14 cellular contexts compared by ENCODE assay signal in genomic region chr14:71776463-71777359, GRCh38.
A peak's percentile ranks its signal among the peaks of the same experiment; 100 is the strongest.
DNase-seq lines count a peak whose midpoint lies in the region; ATAC-seq, FAIRE-seq and TF ChIP-seq lines count a peak whose summit lies in the region.
"Had no signal": no experiment of that assay in that cellular context is flagged by ENCODE, and none has a peak within 500 bp of the region (broad histone marks: within the 10 kb centered on the region; RNA-seq: fewer than 3 reads in every experiment).

No MANE protein-coding gene starts in this region.

- DNase-seq in GM18507 (ENCODE audit: extremely low spot score, insufficient read length, low read depth) (no peak), neural progenitor cell (ENCODE audit: low spot score) (peak; percentile 24), left ventricle myocardium superior (no peak), NK-92 (lab: John Stamatoyannopoulos, UW; ENCODE audit: unreplicated experiment) (no peak)
- DNase-seq in activated CD8-positive, alpha-beta T cell treated with anti-CD3 and anti-CD28 coated beads, Interleukin-2, amount 10 ng/mL, durations not matched to agents 7 days and 5 days: peak; percentile 29
- DNase-seq: left lung; NCI-H2081; SJCRH30; stimulated activated naive CD4-positive, alpha-beta T cell had no signal

- no peaks in the 10 kb centered on the region for H3K36me3 ChIP-seq in HUES48 (ENCODE audit: control insufficient read depth, insufficient read depth, low read length)
- no peaks in the 10 kb centered on the region for H3K36me3 ChIP-seq in neural progenitor cell
- H3K36me3 ChIP-seq: left lung, neutrophil, SJCRH30 had no signal

- H3K27ac ChIP-seq in HUES48 (ENCODE audit: low read depth, low read length) (peak overlapping the region; percentile 94), neural progenitor cell (no peak overlapping the region)
- H3K27ac ChIP-seq: left lung, neutrophil, SJCRH30 had no signal

- H3K9me3 Mint-ChIP-seq in activated CD8-positive, alpha-beta T cell treated with anti-CD3 and anti-CD28 coated beads, Interleukin-2, amount 10 ng/mL, durations not matched to agents 7 days and 5 days (ENCODE audit: insufficient read depth): peaks cover 24% of the 10 kb centered on the region
- peaks cover 33% of the 10 kb centered on the region for H3K9me3 Mint-ChIP-seq in neural progenitor cell

- peaks cover 12% of the 10 kb centered on the region for H3K27me3 Mint-ChIP-seq in activated CD8-positive, alpha-beta T cell treated with anti-CD3 and anti-CD28 coated beads, Interleukin-2, amount 10 ng/mL, durations not matched to agents 7 days and 5 days (ENCODE audit: low read depth)
- H3K27me3 Mint-ChIP-seq in neural progenitor cell (ENCODE audit: insufficient read depth, low read depth): peaks cover 13% of the 10 kb centered on the region

- no peaks in the 10 kb centered on the region for H4K20me1 ChIP-seq in neural progenitor cell (ENCODE audit: low read depth)

- no peak overlapping the region for H3K4me2 ChIP-seq in neural progenitor cell

- peaks cover 12% of the 10 kb centered on the region for H3K4me1 Mint-ChIP-seq in activated CD8-positive, alpha-beta T cell treated with anti-CD3 and anti-CD28 coated beads, Interleukin-2, amount 10 ng/mL, durations not matched to agents 7 days and 5 days (ENCODE audit: low read depth)
- H3K4me1 Mint-ChIP-seq in neural progenitor cell: peaks cover 25% of the 10 kb centered on the region

- H3K9ac ChIP-seq in HUES48 (ENCODE audit: low read depth, low read length) (no peak overlapping the region), neural progenitor cell (no peak overlapping the region)

- CTCF ChIA-PET in activated CD8-positive, alpha-beta T cell treated with anti-CD3 and anti-CD28 coated beads, Interleukin-2, amount 10 ng/mL, durations not matched to agents 7 days and 5 days (lab: Charles Lee): interaction anchor here (0.9 to 3.0 kb wide), 6 partner anchors 9 to 635 kb away, joined by 3 to 12 read pairs (median 4); no protein-coding TSS in a partner anchor

- POLR2A ChIA-PET in activated CD8-positive, alpha-beta T cell treated with anti-CD3 and anti-CD28 coated beads, Interleukin-2, amount 10 ng/mL, durations not matched to agents 7 days and 5 days (lab: Charles Lee): interaction anchor here (0.5 to 0.8 kb wide), 2 partner anchors 455 to 1714 kb away, joined by 3 read pairs; no protein-coding TSS in a partner anchor

- H3F3A ChIP-seq in neural progenitor cell (ENCODE audit: low read depth): peaks cover 14% of the 10 kb centered on the region

- ATAC-seq in activated CD8-positive, alpha-beta T cell treated with anti-CD3 and anti-CD28 coated beads, Interleukin-2, amount 10 ng/mL, durations not matched to agents 7 days and 5 days: peak; percentile 44
- ATAC-seq in HG03432 (IDR thresholded peaks at IDR 0.05; ENCODE audit: unreplicated experiment) (no peak), left ventricle myocardium superior (no peak)
- ATAC-seq: activated CD4-positive, CD25-positive, alpha-beta regulatory T cell treated with anti-CD3 and anti-CD28 coated beads, Interleukin-2, amount 50 U/mL, for 24 hours; left lung had no signal

- H3K27me3 ChIP-seq in HUES48 (ENCODE audit: control insufficient read depth, insufficient read depth, low read length) (no peaks in the 10 kb centered on the region), neural progenitor cell (no peaks in the 10 kb centered on the region)
- H3K27me3 ChIP-seq: left lung, neutrophil, SJCRH30 had no signal

- intact Hi-C loops in left ventricle myocardium superior (cut with micrococcal nuclease): no loop called here

- FAIRE-seq in GM18507 (lab: Jason Lieb, UNC): peak; percentile 31

- H2AFZ ChIP-seq in neural progenitor cell (replicated peaks): no peak overlapping the region

- H3K4me1 ChIP-seq in HUES48 (ENCODE audit: control insufficient read depth, insufficient read depth, low read length) (peaks cover 25% of the 10 kb centered on the region), neural progenitor cell (peaks cover 9% of the 10 kb centered on the region)
- H3K4me1 ChIP-seq: left lung, SJCRH30 had no signal

- H3K9me3 ChIP-seq in HUES48 (ENCODE audit: control insufficient read depth, insufficient read depth, low read length) (peaks cover 6% of the 10 kb centered on the region), neural progenitor cell (ENCODE audit: low read depth) (no peaks in the 10 kb centered on the region)
- H3K9me3 ChIP-seq: neutrophil, SJCRH30 had no signal

- peaks cover 11% of the 10 kb centered on the region for H3K36me3 Mint-ChIP-seq in activated CD8-positive, alpha-beta T cell treated with anti-CD3 and anti-CD28 coated beads, Interleukin-2, amount 10 ng/mL, durations not matched to agents 7 days and 5 days (ENCODE audit: low read depth)
- peaks cover 10% of the 10 kb centered on the region for H3K36me3 Mint-ChIP-seq in neural progenitor cell

- TF ChIP-seq CTCF in neural progenitor cell (IDR thresholded peaks at IDR 0.05): no peak

- H3K4me3 ChIP-seq in HUES48 (ENCODE audit: low read depth, low read length) (no peak overlapping the region), neural progenitor cell (no peak overlapping the region)
- H3K4me3 ChIP-seq: left lung, SJCRH30 had no signal

- H3K79me2 ChIP-seq in neural progenitor cell (ENCODE audit: low read depth): no peaks in the 10 kb centered on the region

- no peak overlapping the region for H3K27ac Mint-ChIP-seq in activated CD8-positive, alpha-beta T cell treated with anti-CD3 and anti-CD28 coated beads, Interleukin-2, amount 10 ng/mL, durations not matched to agents 7 days and 5 days
- peak overlapping the region; percentile 67 for H3K27ac Mint-ChIP-seq in neural progenitor cell
- H3K27ac Mint-ChIP-seq: dendritic cell treated with granulocyte-macrophage colony-stimulating factor and Interleukin-4, amounts not matched to agents 40 ng/mL and 50 ng/mL, for 4 days had no signal

- H3K4me3 Mint-ChIP-seq in activated CD8-positive, alpha-beta T cell treated with anti-CD3 and anti-CD28 coated beads, Interleukin-2, amount 10 ng/mL, durations not matched to agents 7 days and 5 days: no peak overlapping the region
- H3K4me3 Mint-ChIP-seq in neural progenitor cell: no peak overlapping the region
- H3K4me3 Mint-ChIP-seq: dendritic cell treated with granulocyte-macrophage colony-stimulating factor and Interleukin-4, amounts not matched to agents 40 ng/mL and 50 ng/mL, for 4 days had no signal

Comparison
In these comparisons a context has a peak if more than half of its experiments do, and no peak if none do; other contexts are left out.
1. DNase-seq: peak in activated CD8-positive, alpha-beta T cell treated with anti-CD3 and anti-CD28 coated beads, Interleukin-2, amount 10 ng/mL, durations not matched to agents 7 days and 5 days (single experiment) and neural progenitor cell (single experiment); none in GM18507 (single experiment), left ventricle myocardium superior (single experiment) and NK-92 (single experiment).